Comparison of ENCODE assay signal across 8 cellular contexts in genomic region chr21:44801468-44802395, GRCh38.
DNase-seq lines count a peak whose midpoint lies in the region; ATAC-seq lines count a peak whose summit lies in the region.

Gene UBE2G2 (minus strand): TSS chr21:44801820. CDS start chr21:44801748, 72 bp downstream.

- peak within 1 kb of the TSS; percentile 92 for H3K4me3 Mint-ChIP-seq in memory B cell

- no peaks in the 10 kb centered on the region for H3K27me3 ChIP-seq in BLaER1 treated with 17β-estradiol and CSF1 and Interleukin-3, amounts not matched to agents 10 nM and 100 nM

- H3K4me3 ChIP-seq in BLaER1 treated with 17β-estradiol and CSF1 and Interleukin-3, amounts not matched to agents 10 nM and 100 nM = peak within 1 kb of the TSS; percentile 82 to 96 (median 90)

- H3K4me1 ChIP-seq in BLaER1 treated with 17β-estradiol and CSF1 and Interleukin-3, amounts not matched to agents 10 nM and 100 nM = peaks cover 28 to 61% (median 50%) of the 10 kb centered on the region in 10 experiments

- DNase-seq in HK-2 (ENCODE audit: unreplicated experiment) = peak; percentile 76
- DNase-seq in NK-92 treated with Interleukin-12 subunit alpha and Interleukin-12 subunit beta, amount 100 ng/mL, for 24 hours (lab: John Stamatoyannopoulos, UW) = peak; percentile 58
- DNase-seq in activated CD8-positive, alpha-beta memory T cell treated with anti-CD3 and anti-CD28 coated beads for 24 hours = peak; percentile 96
- peak; percentile 73 for DNase-seq in effector CD8-positive, alpha-beta T cell (lab: John Stamatoyannopoulos, UW)
- peak; percentile 87 to 96 for DNase-seq in memory B cell (ENCODE audit: low spot score in 2 of 2)
- peak; percentile 78 for DNase-seq in stimulated activated CD8-positive, alpha-beta memory T cell treated with anti-CD3 and anti-CD28 coated beads, Interleukin-12 subunit alpha, Interleukin-12 subunit beta, amount 100 ng/mL, for 1 hour (ENCODE audit: low read depth)

- peaks cover 54 to 74% (median 66%) of the 10 kb centered on the region in 11 experiments for H3K36me3 ChIP-seq in BLaER1 treated with 17β-estradiol and CSF1 and Interleukin-3, amounts not matched to agents 10 nM and 100 nM

- H3K4me1 Mint-ChIP-seq in memory B cell = peaks cover 26% of the 10 kb centered on the region

- no peaks in the 10 kb centered on the region for H3K9me3 ChIP-seq in BLaER1 treated with 17β-estradiol and CSF1 and Interleukin-3, amounts not matched to agents 10 nM and 100 nM (replicated peaks in 1 of 11)

- H3K4me2 ChIP-seq in BLaER1 treated with 17β-estradiol and CSF1 and Interleukin-3, amounts not matched to agents 10 nM and 100 nM = peak within 1 kb of the TSS; percentile 94 to 99 (median 98)

- peaks cover 31 to 72% (median 59%) of the 10 kb centered on the region in 11 experiments; a peak in 21 of 22 replicates for H4K20me1 ChIP-seq in BLaER1 treated with 17β-estradiol and CSF1 and Interleukin-3, amounts not matched to agents 10 nM and 100 nM

- H3K9me3 Mint-ChIP-seq in memory B cell = no peaks in the 10 kb centered on the region

- peak within 1 kb of the TSS; percentile 82 for H3K27ac Mint-ChIP-seq in memory B cell

- H3K27me3 Mint-ChIP-seq in memory B cell = no peaks in the 10 kb centered on the region

- H3K36me3 Mint-ChIP-seq in memory B cell = peaks cover 23% of the 10 kb centered on the region

- H3K27ac ChIP-seq in BLaER1 treated with 17β-estradiol and CSF1 and Interleukin-3, amounts not matched to agents 10 nM and 100 nM = peak within 1 kb of the TSS; percentile 48 to 93 (median 86); a peak in 21 of 22 replicates

- H3K9ac ChIP-seq in BLaER1 treated with 17β-estradiol and CSF1 and Interleukin-3, amounts not matched to agents 10 nM and 100 nM = peak within 1 kb of the TSS; percentile 80 to 95 (median 87)

- ATAC-seq in GM19351 (IDR thresholded peaks at IDR 0.05; ENCODE audit: unreplicated experiment) (peak; percentile 80), memory B cell (ENCODE audit: low read depth) (peak; percentile 93)

Comparison
In these comparisons a context has a peak if more than half of its experiments do, and no peak if none do; other contexts are left out.
1. Peak in every context shown above with its lines: DNase-seq, ATAC-seq, H3K4me3 ChIP-seq and H3K27ac ChIP-seq.